In genomic region chr22:31098633-31099110, GRCh38 we compare ENCODE assay signal across 14 cellular contexts. TPM values are rescaled to one million over a fixed set of nuclear protein-coding genes. Genes with fewer than 3 reads are reported as not detected.
DNase-seq lines count a peak whose midpoint lies in the region; ATAC-seq and TF ChIP-seq lines count a peak whose summit lies in the region.
"Had no signal": no experiment of that assay in that cellular context is flagged by ENCODE, and none has a peak within 500 bp of the region (broad histone marks: within the 10 kb centered on the region; RNA-seq: fewer than 3 reads in every experiment).

No MANE protein-coding gene starts in this region.

- ATAC-seq in HG03469 (IDR thresholded peaks at IDR 0.05; ENCODE audit: unreplicated experiment) = no peak
- ATAC-seq: esophagus mucosa had no signal

- no peak overlapping the region for H3K14ac ChIP-seq in mesenchymal stem cell (ENCODE audit: low read length in 2 of 2)

- peaks cover 24% of the 10 kb centered on the region for H3K79me1 ChIP-seq in mesenchymal stem cell (replicated peaks; ENCODE audit: low read length, poor library complexity, severe bottlenecking)

- H3K9me3 ChIP-seq in HEK293 (ENCODE audit: control insufficient read depth, insufficient read depth, low read depth, low read length) (no peaks in the 10 kb centered on the region), endodermal cell (ENCODE audit: control insufficient read depth, low read length) (no peaks in the 10 kb centered on the region), mesenchymal stem cell (ENCODE audit: control insufficient read depth, low read length) (no peaks in the 10 kb centered on the region), testis (no peaks in the 10 kb centered on the region)
- H3K9me3 ChIP-seq: neutrophil had no signal

- H2BK15ac ChIP-seq in mesenchymal stem cell (ENCODE audit: low read depth, poor library complexity, severe bottlenecking) = no peak overlapping the region

- TF ChIP-seq CTCF in HEK293 (tag by site-specific recombination; IDR thresholded peaks at IDR 0.05) (no peak), endodermal cell (conservative IDR thresholded peaks at IDR 0.05) (no peak), testis (IDR thresholded peaks at IDR 0.05) (no peak), dorsolateral prefrontal cortex (IDR thresholded peaks at IDR 0.05 in 54 of 56, conservative IDR thresholded peaks at IDR 0.05 in 2 of 56; ENCODE audit: low read depth in 1 of 56, partially characterized antibody in 56 of 56) (no peak)

- CTCF ChIA-PET in HEK293 (lab: Yijun Ruan, JAX) = interaction anchor here (0.7 to 1.6 kb wide), 2 partner anchors 9 to 193 kb away, joined by 3 to 6 read pairs; partner anchors contain the start of gene SELENOM

- no peaks in the 10 kb centered on the region for H3K4me1 Mint-ChIP-seq in endodermal cell

- H3K27ac Mint-ChIP-seq in endodermal cell = no peak overlapping the region
- H3K27ac Mint-ChIP-seq: CD4-positive, alpha-beta T cell had no signal

- H3K27me3 Mint-ChIP-seq in endodermal cell (ENCODE audit: insufficient read depth) = peaks cover 2% of the 10 kb centered on the region
- H3K27me3 Mint-ChIP-seq: CD4-positive, alpha-beta T cell had no signal

- no peak overlapping the region for H2AK5ac ChIP-seq in mesenchymal stem cell (ENCODE audit: low read length, severe bottlenecking)

- H2BK120ac ChIP-seq in mesenchymal stem cell (ENCODE audit: low read depth, low read length) = no peak overlapping the region

- H3K4me3 ChIP-seq in HEK293 (ENCODE audit: low read depth, low read length) = no peak overlapping the region
- no peak overlapping the region for H3K4me3 ChIP-seq in endodermal cell (ENCODE audit: low read length)
- H3K4me3 ChIP-seq in mesenchymal stem cell (ENCODE audit: insufficient read depth in 1 of 2, low read depth in 1 of 2, low read length in 2 of 2) = no peak overlapping the region
- H3K4me3 ChIP-seq in testis = peak overlapping the region in 1 of 2 donors; percentile 10
- H3K4me3 ChIP-seq in dorsolateral prefrontal cortex = peak overlapping the region in 6 of 59 donors; percentile 3 to 26 (median 13)

- H3K4ac ChIP-seq in mesenchymal stem cell (ENCODE audit: low read depth in 1 of 2, low read length in 2 of 2) = no peak overlapping the region

- H3K9ac ChIP-seq in endodermal cell (ENCODE audit: extremely low read depth, low read length, poor library complexity, severe bottlenecking) (no peak overlapping the region), mesenchymal stem cell (ENCODE audit: low read length) (peak overlapping the region; percentile 27)

- H3K4me1 ChIP-seq in HEK293 (ENCODE audit: control insufficient read depth, insufficient read depth, low read length) (no peaks in the 10 kb centered on the region), endodermal cell (ENCODE audit: control insufficient read depth, insufficient read depth, low read length) (no peaks in the 10 kb centered on the region), mesenchymal stem cell (ENCODE audit: control insufficient read depth, insufficient read depth, low read depth, low read length) (peaks cover 22% of the 10 kb centered on the region), testis (no peaks in the 10 kb centered on the region)

- H3K36me3 ChIP-seq in HEK293 (ENCODE audit: control insufficient read depth in 2 of 2, insufficient read depth in 1 of 2, low read length in 2 of 2) (peaks cover 0 to 52% of the 10 kb centered on the region in 2 experiments; a peak in 2 of 3 replicates), endodermal cell (ENCODE audit: control insufficient read depth, insufficient read depth, low read length) (peaks cover 15% of the 10 kb centered on the region), mesenchymal stem cell (ENCODE audit: control insufficient read depth in 1 of 2, insufficient read depth in 2 of 2, low read depth in 1 of 2, low read length in 2 of 2) (peaks cover 84 to 94% of the 10 kb centered on the region in 2 experiments), testis (ENCODE audit: low read depth, missing control alignments) (no peaks in the 10 kb centered on the region)

- H3K23ac ChIP-seq in mesenchymal stem cell (ENCODE audit: low read length in 2 of 2) = no peak overlapping the region

- DNase-seq in endodermal cell (peak; percentile 95), mesenchymal stem cell (no peak), testis (peak; percentile 61), C1 segment of cervical spinal cord (lab: John Stamatoyannopoulos, UW) (no peak), germinal center (ENCODE audit: low spot score) (no peak), dorsolateral prefrontal cortex (no peak)
- DNase-seq: activated effector memory CD4-positive, alpha-beta T cell treated with anti-CD3 and anti-CD28 coated beads, Interleukin-2, amount 50 U/mL, for 16 hours; CD4-positive, alpha-beta T cell; central memory CD4-positive, alpha-beta T cell; stimulated activated naive CD4-positive, alpha-beta T cell treated with Interleukin-2 at 50 U/mL for 16 hours had no signal

- TF ChIP-seq POLR2A in testis (IDR thresholded peaks at IDR 0.05) = no peak

- H3K27ac ChIP-seq in HEK293 (ENCODE audit: extremely low read depth, low read depth, low read length) (no peak overlapping the region), endodermal cell (ENCODE audit: low read depth, low read length) (no peak overlapping the region), mesenchymal stem cell (ENCODE audit: low read length, poor library complexity, severe bottlenecking) (no peak overlapping the region), testis (peak overlapping the region in 1 of 2 donors; percentile 24), dorsolateral prefrontal cortex (peak overlapping the region in 1 of 59 donors; percentile 7)
- H3K27ac ChIP-seq: neutrophil had no signal

- POLR2A ChIA-PET in HEK293 (lab: Yijun Ruan, JAX) = interaction anchor here (1.1 kb wide), 1 partner anchor 18 kb away, joined by 6 read pairs; the partner anchor contains the start of gene SMTN

- no peak overlapping the region for H4K8ac ChIP-seq in mesenchymal stem cell (ENCODE audit: low read length)

- H3K27me3 ChIP-seq in endodermal cell (ENCODE audit: control insufficient read depth, insufficient read depth, low read length, poor library complexity, severe bottlenecking) (no peaks in the 10 kb centered on the region), mesenchymal stem cell (ENCODE audit: control insufficient read depth in 1 of 2, insufficient read depth in 1 of 2, low read length in 2 of 2) (no peaks in the 10 kb centered on the region), testis (no peaks in the 10 kb centered on the region), dorsolateral prefrontal cortex (no peaks in the 10 kb centered on the region)
- H3K27me3 ChIP-seq: neutrophil had no signal

- intact Hi-C loops in testis (cut with DNase I; ENCODE audit: low total_unique reads) = loop anchor here (10.0 kb wide), 1 partner anchor 46 kb away; the partner anchor contains the start of gene PLA2G3
- intact Hi-C loops in dorsolateral prefrontal cortex (cut with DNase I) = loop anchor here in 1 of 2 donors (10.0 kb wide), 1 partner anchor 156 kb away; no protein-coding TSS in a partner anchor

- H2BK12ac ChIP-seq in mesenchymal stem cell (ENCODE audit: low read length in 2 of 2) = no peak overlapping the region

- no peak overlapping the region for H2AFZ ChIP-seq in mesenchymal stem cell (ENCODE audit: low read depth, low read length)

- H2BK5ac ChIP-seq in mesenchymal stem cell (ENCODE audit: low read depth, low read length, poor library complexity, severe bottlenecking) = no peak overlapping the region

- no peak overlapping the region for H3K4me2 ChIP-seq in mesenchymal stem cell (ENCODE audit: low read length, poor library complexity, severe bottlenecking)

- H3K4me3 Mint-ChIP-seq in endodermal cell = no peak overlapping the region
- H3K4me3 Mint-ChIP-seq: CD4-positive, alpha-beta T cell had no signal

- no peaks in the 10 kb centered on the region for H3K9me3 Mint-ChIP-seq in endodermal cell
- H3K9me3 Mint-ChIP-seq: CD4-positive, alpha-beta T cell had no signal

- 78 to 90% methylated on average over 16 to 36 of the region's 36 CpGs for WGBS in endodermal cell (ENCODE audit: insufficient coverage in 1 of 2, insufficient read length in 1 of 2), 2 experiments
- WGBS in mesenchymal stem cell = 78% methylated on average over 36 of the region's 36 CpGs
- WGBS in testis, 2 donors = 50 to 53% methylated on average over 25 to 36 of the region's 36 CpGs

- no peak overlapping the region for H3K18ac ChIP-seq in mesenchymal stem cell (ENCODE audit: low read depth in 1 of 2, low read length in 2 of 2)

- no peak overlapping the region for H4K91ac ChIP-seq in mesenchymal stem cell (ENCODE audit: low read length)

- peaks cover 14% of the 10 kb centered on the region for H3K36me3 Mint-ChIP-seq in endodermal cell (ENCODE audit: low read depth)

RNA-seq across cellular contexts. Expression of gene SELENOM, which starts 8.7 kb away (rescaled TPM):
- total RNA-seq in endodermal cell (10 to 100 TPM in 1 of 2 donors, 1 to 10 TPM in 1; 8.0 to 10.4 TPM), testis (100 to 1,000 TPM in 1 of 2 donors, 10 to 100 TPM in 1; 82.8 to 102 TPM), dorsolateral prefrontal cortex (100 to 1,000 TPM in 102 of 120 experiments, 10 to 100 TPM in 18; 76.0 to 161 (median 116) TPM)
- polyA plus RNA-seq in endodermal cell (2013, experiment 1 of 2) = 27.7 TPM
- polyA plus RNA-seq in endodermal cell (2013, experiment 2 of 2) = 20.3 TPM
- polyA plus RNA-seq in mesenchymal stem cell (2013, experiment 1 of 2) = 278 TPM
- 285 TPM for polyA plus RNA-seq in mesenchymal stem cell (2013, experiment 2 of 2)
- 77.4 TPM for polyA plus RNA-seq in testis (ENCODE audit: insufficient read depth, low read depth, low replicate concordance)

RNA-seq across cellular contexts. Expression of gene SMTN, which starts 17.6 kb away (rescaled TPM):
- total RNA-seq in endodermal cell = 10 to 100 TPM; 23.6 to 35.8 TPM
- 31.8 TPM for polyA plus RNA-seq in endodermal cell (2013, experiment 1 of 2)
- 25.8 TPM for polyA plus RNA-seq in endodermal cell (2013, experiment 2 of 2)
- 71.2 TPM for polyA plus RNA-seq in mesenchymal stem cell (2013, experiment 1 of 2)
- 67.2 TPM for polyA plus RNA-seq in mesenchymal stem cell (2013, experiment 2 of 2)
- 10 to 100 TPM; 50.1 to 52.5 TPM for total RNA-seq in testis
- 31.6 TPM for polyA plus RNA-seq in testis (ENCODE audit: insufficient read depth, low read depth, low replicate concordance)
- 100 to 1,000 TPM in 2 of 120 experiments, 10 to 100 TPM in 118; 12.5 to 186 (median 28.4) TPM for total RNA-seq in dorsolateral prefrontal cortex

RNA-seq across cellular contexts. Expression of gene INPP5J, which starts 24.1 kb away (rescaled TPM):
- total RNA-seq in endodermal cell (1 to 10 TPM; 3.5 to 5.4 TPM), testis (10 to 100 TPM; 11.3 to 17.2 TPM), dorsolateral prefrontal cortex (10 to 100 TPM in 117 of 120 experiments, 1 to 10 TPM in 3; 5.2 to 32.6 (median 18.5) TPM)
- polyA plus RNA-seq in endodermal cell (2013, experiment 1 of 2) = 2.8 TPM
- polyA plus RNA-seq in endodermal cell (2013, experiment 2 of 2) = 2.0 TPM
- 2.2 TPM for polyA plus RNA-seq in mesenchymal stem cell (2013, experiment 1 of 2)
- polyA plus RNA-seq in mesenchymal stem cell (2013, experiment 2 of 2) = 2.2 TPM
- polyA plus RNA-seq in testis (ENCODE audit: insufficient read depth, low read depth, low replicate concordance) = 5.2 TPM

RNA-seq across cellular contexts. Expression of gene PLA2G3, which starts 41.6 kb away (rescaled TPM):
- total RNA-seq in endodermal cell = 1 to 10 TPM; 4.1 to 4.6 TPM
- 13.1 TPM for polyA plus RNA-seq in endodermal cell (2013, experiment 1 of 2)
- polyA plus RNA-seq in endodermal cell (2013, experiment 2 of 2) = 15.3 TPM
- polyA plus RNA-seq in mesenchymal stem cell (2013, experiment 1 of 2) = 1.2 TPM
- 1.2 TPM for polyA plus RNA-seq in mesenchymal stem cell (2013, experiment 2 of 2)
- under 1 TPM; 0.55 to 0.68 TPM for total RNA-seq in testis
- polyA plus RNA-seq in testis (ENCODE audit: insufficient read depth, low read depth, low replicate concordance) = 0.44 TPM
- 1 to 10 TPM in 1 of 120 experiments, under 1 TPM in 41, not detected in 78; 0.15 to 1.2 (median 0.27) TPM for total RNA-seq in dorsolateral prefrontal cortex
- total RNA-seq: CD4-positive, alpha-beta T cell had no signal

Comparison
In these comparisons a context has a peak if more than half of its experiments do, and no peak if none do; other contexts are left out.
1. DNase-seq: peak in endodermal cell (single experiment) and testis (single experiment); none in mesenchymal stem cell (single experiment), C1 segment of cervical spinal cord (0 of 14), germinal center (single experiment) and dorsolateral prefrontal cortex (0 of 10).
2. RNA of gene SELENOM, which starts 8.7 kb away (total RNA-seq): 76.0 to 161 TPM in dorsolateral prefrontal cortex and 82.8 to 102 TPM in testis; 8.0 to 10.4 TPM in endodermal cell; every median in the first group is over 4 times any median in the second.